Comparison of ENCODE assay signal across 10 cellular contexts in genomic region chr11:2443881-2444300, GRCh38. TPM values are rescaled to one million over a fixed set of nuclear protein-coding genes. Genes with fewer than 3 reads are reported as not detected.
DNase-seq lines count a peak whose midpoint lies in the region; ATAC-seq and TF ChIP-seq lines count a peak whose summit lies in the region.
"Had no signal": no experiment of that assay in that cellular context is flagged by ENCODE, and none has a peak within 500 bp of the region (broad histone marks: within the 10 kb centered on the region; RNA-seq: fewer than 3 reads in every experiment).

No MANE protein-coding gene starts in this region.

- intact Hi-C loops in activated naive CD4-positive, alpha-beta T cell treated with anti-CD3 and anti-CD28 coated beads for 36 hours (cut with micrococcal nuclease), result loop anchor here (5.0 to 10.0 kb wide), 2 partner anchors 251 to 548 kb away; partner anchors contain the start of genes KCNQ1OT1 and NAP1L4

- DNase-seq in activated naive CD4-positive, alpha-beta T cell treated with anti-CD3 and anti-CD28 coated beads for 36 hours, result no peak
- no peak for DNase-seq in activated naive CD4-positive, alpha-beta T cell treated with anti-CD3 and anti-CD28 coated beads, Interleukin-2, amount 50 U/mL, for 16 hours
- DNase-seq in T-helper 17 cell (peak in 1 of 3 donors; percentile 9), thoracic aorta (ENCODE audit: low spot score) (no peak), NCI-H2227 (lab: John Stamatoyannopoulos, UW; ENCODE audit: unreplicated experiment) (no peak), GOT3 (lab: John Stamatoyannopoulos, UW) (no peak)

- ATAC-seq in T-helper 17 cell (no peak), thoracic aorta (ENCODE audit: insufficient number of reproducible peaks, low FRiP score, low read depth) (no peak), GM21526 (IDR thresholded peaks at IDR 0.05; ENCODE audit: low FRiP score, unreplicated experiment) (no peak)

- H3K9me3 Mint-ChIP-seq in activated naive CD4-positive, alpha-beta T cell treated with anti-CD3 and anti-CD28 coated beads for 36 hours, result no peaks in the 10 kb centered on the region

- no peak for TF ChIP-seq CTCF in thoracic aorta (IDR thresholded peaks at IDR 0.05)

- no peak overlapping the region for H3K27ac Mint-ChIP-seq in activated naive CD4-positive, alpha-beta T cell treated with anti-CD3 and anti-CD28 coated beads for 36 hours
- H3K27ac Mint-ChIP-seq in T-helper 17 cell, result no peak overlapping the region

- peak overlapping the region; percentile 27 for H3K4me3 ChIP-seq in iPS-11a (ENCODE audit: low read depth, low read length)
- peak overlapping the region; percentile 50 for H3K4me3 ChIP-seq in thoracic aorta

- no peak overlapping the region for H3K27ac ChIP-seq in thoracic aorta

- H3K4me1 Mint-ChIP-seq in activated naive CD4-positive, alpha-beta T cell treated with anti-CD3 and anti-CD28 coated beads for 36 hours (ENCODE audit: low read depth), result peaks cover 26% of the 10 kb centered on the region
- H3K4me1 Mint-ChIP-seq in T-helper 17 cell, result peaks cover 28% of the 10 kb centered on the region

- H3K27me3 ChIP-seq in thoracic aorta (replicated peaks; ENCODE audit: insufficient read depth), result no peaks in the 10 kb centered on the region

- no peaks in the 10 kb centered on the region for H3K27me3 Mint-ChIP-seq in activated naive CD4-positive, alpha-beta T cell treated with anti-CD3 and anti-CD28 coated beads for 36 hours (ENCODE audit: low read depth)
- no peaks in the 10 kb centered on the region for H3K27me3 Mint-ChIP-seq in T-helper 17 cell

- no peaks in the 10 kb centered on the region for H3K36me3 Mint-ChIP-seq in activated naive CD4-positive, alpha-beta T cell treated with anti-CD3 and anti-CD28 coated beads for 36 hours (ENCODE audit: low read depth)
- H3K36me3 Mint-ChIP-seq in T-helper 17 cell (ENCODE audit: low read depth), result no peaks in the 10 kb centered on the region

- CTCF ChIA-PET in activated naive CD4-positive, alpha-beta T cell treated with anti-CD3 and anti-CD28 coated beads for 36 hours (lab: Charles Lee), result interaction anchor here (1.0 to 4.8 kb wide), 2 partner anchors 16 to 88 kb away, joined by 3 to 16 read pairs; no protein-coding TSS in a partner anchor

- H3K4me3 Mint-ChIP-seq in activated naive CD4-positive, alpha-beta T cell treated with anti-CD3 and anti-CD28 coated beads for 36 hours, result peak overlapping the region; percentile 38
- peak overlapping the region; percentile 61 for H3K4me3 Mint-ChIP-seq in T-helper 17 cell

- no peaks in the 10 kb centered on the region for H3K4me1 ChIP-seq in thoracic aorta (ENCODE audit: control insufficient read depth in 1 of 2, low read depth in 2 of 2)

- H3K9me3 ChIP-seq in T-helper 17 cell (ENCODE audit: control insufficient read depth, low read length, poor library complexity, severe bottlenecking) (no peaks in the 10 kb centered on the region), thoracic aorta (no peaks in the 10 kb centered on the region)

- no peaks in the 10 kb centered on the region for H3K36me3 ChIP-seq in thoracic aorta

RNA-seq across cellular contexts. Expression of gene TRPM5, which starts 0.4 kb away (rescaled TPM):
- total RNA-seq in activated naive CD4-positive, alpha-beta T cell treated with anti-CD3 and anti-CD28 coated beads for 36 hours, result not detected
- under 1 TPM; 0.07 to 0.08 TPM for total RNA-seq in T-helper 17 cell
- not detected for total RNA-seq in thoracic aorta
- total RNA-seq: myocyte, SK-MEL-5 had no signal

RNA-seq across cellular contexts. Expression of gene KCNQ1, which starts 0.9 kb away (rescaled TPM):
- total RNA-seq in activated naive CD4-positive, alpha-beta T cell treated with anti-CD3 and anti-CD28 coated beads for 36 hours, result 10 to 100 TPM; 10.6 to 10.8 TPM
- 10 to 100 TPM; 18.6 to 25.5 TPM for total RNA-seq in T-helper 17 cell
- total RNA-seq in thoracic aorta, result 10 to 100 TPM in 1 of 2 donors, 1 to 10 TPM in 1; 4.4 to 25.3 TPM

RNA-seq across cellular contexts. Expression of gene TSSC4, which starts 43.3 kb away (rescaled TPM):
- total RNA-seq in activated naive CD4-positive, alpha-beta T cell treated with anti-CD3 and anti-CD28 coated beads for 36 hours, result 10 to 100 TPM; 41.9 to 42.0 TPM
- total RNA-seq in T-helper 17 cell (10 to 100 TPM; 47.9 to 60.3 TPM), thoracic aorta (10 to 100 TPM; 31.6 to 57.9 TPM)
